Comparison of ENCODE assay signal across 10 cellular contexts in genomic region chr3:186571644-186572013, GRCh38. TPM values are rescaled to one million over a fixed set of nuclear protein-coding genes. Genes with fewer than 3 reads are reported as not detected.
DNase-seq lines count a peak whose midpoint lies in the region; ATAC-seq and TF ChIP-seq lines count a peak whose summit lies in the region.
"Had no signal": no experiment of that assay in that cellular context is flagged by ENCODE, and none has a peak within 500 bp of the region (broad histone marks: within the 10 kb centered on the region; RNA-seq: fewer than 3 reads in every experiment).

No MANE protein-coding gene starts in this region.

- peaks cover 10 to 27% of the 10 kb centered on the region in 2 donors for H3K36me3 Mint-ChIP-seq in activated naive CD4-positive, alpha-beta T cell treated with anti-CD3 and anti-CD28 coated beads, Interleukin-2, amount 50 U/mL, for 72 hours

- H3K4me1 ChIP-seq in heart right ventricle (peaks cover 0 to 36% (median 29%) of the 10 kb centered on the region in 9 donors), right lobe of liver (peaks cover 0 to 29% (median 11%) of the 10 kb centered on the region in 4 donors), upper lobe of right lung (peaks cover 19% of the 10 kb centered on the region)

- no peaks in the 10 kb centered on the region for H3K9me3 Mint-ChIP-seq in activated naive CD4-positive, alpha-beta T cell treated with anti-CD3 and anti-CD28 coated beads, Interleukin-2, amount 50 U/mL, for 72 hours

- H3K9me3 ChIP-seq in heart right ventricle, result no peaks in the 10 kb centered on the region
- H3K9me3 ChIP-seq in right lobe of liver, result no peaks in the 10 kb centered on the region
- H3K9me3 ChIP-seq in upper lobe of right lung, result no peaks in the 10 kb centered on the region

- in situ Hi-C loops in ACHN (cut with HindIII; ENCODE audit: low pct_ligation_motif_present, low pct_unique_long_range_greater_than_20kb, low sequenced_read_pairs), result no loop called here

- WGBS in heart right ventricle, 2 donors, result 75 to 83% methylated on average over 2 of the region's 2 CpGs
- WGBS in right lobe of liver (ENCODE audit: insufficient coverage, low coverage, low lambda C conversion rate, missing lambda C conversion rate), result 50% methylated on average over 2 of the region's 2 CpGs

- H3K27ac Mint-ChIP-seq in activated naive CD4-positive, alpha-beta T cell treated with anti-CD3 and anti-CD28 coated beads, Interleukin-2, amount 50 U/mL, for 72 hours, result peak overlapping the region; percentile 93 to 95

- H3K36me3 ChIP-seq in heart right ventricle (peaks cover 0 to 47% (median 23%) of the 10 kb centered on the region in 9 donors), right lobe of liver (peaks cover 0 to 27% (median 15%) of the 10 kb centered on the region in 4 donors), upper lobe of right lung (peaks cover 42% of the 10 kb centered on the region)

- DNase-seq in heart right ventricle (no peak), cardiac septum (ENCODE audit: low spot score) (no peak), right lobe of liver (no peak), upper lobe of right lung (no peak), ACHN (no peak)
- DNase-seq in activated naive CD4-positive, alpha-beta T cell treated with anti-CD3 and anti-CD28 coated beads, Interleukin-2, amount 50 U/mL, for 72 hours (ENCODE audit: low spot score in 2 of 2), result no peak
- DNase-seq: activated gamma-delta T cell treated with Interleukin-2 at 50 U/mL for 16 hours, IMR-90 had no signal

- TF ChIP-seq CTCF in heart right ventricle (IDR thresholded peaks at IDR 0.05) (no peak), right lobe of liver (IDR thresholded peaks at IDR 0.05) (no peak), upper lobe of right lung (IDR thresholded peaks at IDR 0.05) (no peak)

- no peaks in the 10 kb centered on the region for H3K27me3 ChIP-seq in heart right ventricle
- no peaks in the 10 kb centered on the region for H3K27me3 ChIP-seq in right lobe of liver
- no peaks in the 10 kb centered on the region for H3K27me3 ChIP-seq in upper lobe of right lung

- TF ChIP-seq POLR2A in right lobe of liver (IDR thresholded peaks at IDR 0.05), result no peak

- no peak for ATAC-seq in heart right ventricle
- no peak for ATAC-seq in activated naive CD4-positive, alpha-beta T cell treated with anti-CD3 and anti-CD28 coated beads, Interleukin-2, amount 50 U/mL, for 72 hours
- ATAC-seq in right lobe of liver, result no peak
- no peak for ATAC-seq in upper lobe of right lung
- ATAC-seq in GM21717 (IDR thresholded peaks at IDR 0.05; ENCODE audit: unreplicated experiment), result no peak
- no peak for ATAC-seq in GM21515 (IDR thresholded peaks at IDR 0.05; ENCODE audit: unreplicated experiment)

- intact Hi-C loops in heart right ventricle (cut with DNase I) (loop anchor here in 1 of 10 donors (5.0 kb wide), 1 partner anchor 211 kb away; the partner anchor contains the start of gene EIF4A2), cardiac septum (cut with DNase I) (loop anchor here (2.0 kb wide), 1 partner anchor 211 kb away; the partner anchor contains the start of gene EIF4A2), right lobe of liver (cut with DNase I) (no loop called here), upper lobe of right lung (cut with DNase I) (no loop called here)

- H3K4me3 ChIP-seq in heart right ventricle (peak overlapping the region in 7 of 10 donors; percentile 77 to 92 (median 85)), right lobe of liver (peak overlapping the region; percentile 63 to 93 (median 92)), upper lobe of right lung (peak overlapping the region; percentile 99)

- H3K27ac ChIP-seq in heart right ventricle (peak overlapping the region in 1 of 10 donors; percentile 92), right lobe of liver (peak overlapping the region in 1 of 3 donors; percentile 89), upper lobe of right lung (no peak overlapping the region)

RNA-seq across cellular contexts. Expression of gene DNAJB11, which starts 1.1 kb away (rescaled TPM):
- 10 to 100 TPM; 17.9 to 39.9 (median 23.9) TPM for total RNA-seq in heart right ventricle
- 100 to 1,000 TPM in 1 of 2 donors, 10 to 100 TPM in 1; 36.9 to 147 TPM for polyA plus RNA-seq in heart right ventricle
- total RNA-seq in cardiac septum, result 34.3 TPM
- total RNA-seq in activated naive CD4-positive, alpha-beta T cell treated with anti-CD3 and anti-CD28 coated beads, Interleukin-2, amount 50 U/mL, for 72 hours, result 10 to 100 TPM; 30.3 to 44.8 TPM
- 10 to 100 TPM; 28.4 to 59.1 (median 49.2) TPM for total RNA-seq in right lobe of liver
- total RNA-seq in upper lobe of right lung, result 43.8 TPM

RNA-seq across cellular contexts. Expression of gene TBCCD1, which starts 4.5 kb away (rescaled TPM):
- total RNA-seq in heart right ventricle (1 to 10 TPM; 5.6 to 7.9 (median 6.9) TPM), cardiac septum (7.8 TPM), right lobe of liver (1 to 10 TPM; 6.7 to 8.7 (median 7.5) TPM), upper lobe of right lung (11.3 TPM)
- 1 to 10 TPM; 3.1 to 5.7 TPM for polyA plus RNA-seq in heart right ventricle
- total RNA-seq in activated naive CD4-positive, alpha-beta T cell treated with anti-CD3 and anti-CD28 coated beads, Interleukin-2, amount 50 U/mL, for 72 hours, result 10 to 100 TPM; 10.0 to 14.8 TPM

RNA-seq across cellular contexts. Expression of gene CRYGS, which starts 27.4 kb away (rescaled TPM):
- total RNA-seq in heart right ventricle, result 1 to 10 TPM in 5 of 10 donors, under 1 TPM in 5; 0.28 to 1.6 (median 1.00) TPM
- polyA plus RNA-seq in heart right ventricle, result 1 to 10 TPM; 1.2 to 8.9 TPM
- 1.8 TPM for total RNA-seq in cardiac septum
- total RNA-seq in activated naive CD4-positive, alpha-beta T cell treated with anti-CD3 and anti-CD28 coated beads, Interleukin-2, amount 50 U/mL, for 72 hours, result 1 to 10 TPM; 3.1 to 3.9 TPM
- 1 to 10 TPM in 5 of 6 experiments, under 1 TPM in 1; 0.86 to 2.6 (median 1.5) TPM for total RNA-seq in right lobe of liver
- total RNA-seq in upper lobe of right lung, result 3.8 TPM

RNA-seq across cellular contexts. Expression of gene AHSG, which starts 41.2 kb away (rescaled TPM):
- not detected for total RNA-seq in heart right ventricle
- not detected for polyA plus RNA-seq in heart right ventricle
- not detected for total RNA-seq in cardiac septum
- under 1 TPM in 1 of 2 donors, not detected in 1; 0.25 TPM for total RNA-seq in activated naive CD4-positive, alpha-beta T cell treated with anti-CD3 and anti-CD28 coated beads, Interleukin-2, amount 50 U/mL, for 72 hours
- total RNA-seq in right lobe of liver, result 1,000 to 10,000 TPM in 4 of 6 experiments, 100 to 1,000 TPM in 2; 718 to 1,905 (median 1,079) TPM
- total RNA-seq in upper lobe of right lung, result not detected
- total RNA-seq: IMR-90 had no signal
- polyA plus RNA-seq: IMR-90 had no signal
